13 cellular contexts compared by ENCODE assay signal in genomic region chr1:90835172-90835660, GRCh38.
DNase-seq lines count a peak whose midpoint lies in the region; ATAC-seq and TF ChIP-seq lines count a peak whose summit lies in the region.
"Had no signal": no experiment of that assay in that cellular context is flagged by ENCODE, and none has a peak within 500 bp of the region (broad histone marks: within the 10 kb centered on the region; RNA-seq: fewer than 3 reads in every experiment).

No MANE protein-coding gene starts in this region.

- peak; percentile 43 for ATAC-seq in CD4-positive, alpha-beta T cell (ENCODE audit: poor library complexity)
- ATAC-seq in foreskin keratinocyte (peak; percentile 23), omental fat pad (ENCODE audit: low FRiP score) (peak; percentile 19), HG03159 (IDR thresholded peaks at IDR 0.05; ENCODE audit: unreplicated experiment) (no peak)
- ATAC-seq: esophagus mucosa, HCT116 had no signal

- no peaks in the 10 kb centered on the region for H3K36me3 Mint-ChIP-seq in CD4-positive, alpha-beta T cell (ENCODE audit: low read depth)
- no peaks in the 10 kb centered on the region for H3K36me3 Mint-ChIP-seq in IgD-negative memory B cell

- no peak overlapping the region for H3K27ac Mint-ChIP-seq in CD4-positive, alpha-beta T cell
- peak overlapping the region in 1 of 3 donors; percentile 61 for H3K27ac Mint-ChIP-seq in IgD-negative memory B cell

- peaks cover 92% of the 10 kb centered on the region for H3K27me3 Mint-ChIP-seq in CD4-positive, alpha-beta T cell
- peaks cover 81% of the 10 kb centered on the region for H3K27me3 Mint-ChIP-seq in IgD-negative memory B cell

- CTCF ChIA-PET in CD4-positive, alpha-beta T cell (lab: Charles Lee) = interaction anchor here (0.6 kb wide), 1 partner anchor 245 kb away, joined by 4 read pairs; no protein-coding TSS in a partner anchor

- H3K27me3 ChIP-seq in CD4-positive, alpha-beta T cell (ENCODE audit: control insufficient read depth, insufficient read depth, low read length) = peaks cover 95% of the 10 kb centered on the region
- H3K27me3 ChIP-seq in foreskin keratinocyte = peaks cover 98% of the 10 kb centered on the region

- H3K4me1 ChIP-seq in foreskin keratinocyte = no peaks in the 10 kb centered on the region

- no peaks in the 10 kb centered on the region for H3K9me3 Mint-ChIP-seq in CD4-positive, alpha-beta T cell
- peaks cover 0 to 10% (median 0%) of the 10 kb centered on the region in 3 donors for H3K9me3 Mint-ChIP-seq in IgD-negative memory B cell

- intact Hi-C loops in CD4-positive, alpha-beta T cell (cut with DNase I, micrococcal nuclease) = loop anchor here (5.0 to 10.0 kb wide), 2 partner anchors 108 to 110 kb away; no protein-coding TSS in a partner anchor

- no peak for TF ChIP-seq CTCF in CD4-positive, alpha-beta T cell (IDR thresholded peaks at IDR 0.05)
- TF ChIP-seq CTCF in foreskin keratinocyte (conservative IDR thresholded peaks at IDR 0.05) (no peak), omental fat pad (IDR thresholded peaks at IDR 0.05) (no peak)

- no peak for DNase-seq in CD4-positive, alpha-beta T cell
- no peak for DNase-seq in foreskin keratinocyte
- DNase-seq in omental fat pad (ENCODE audit: low spot score) = no peak
- DNase-seq in stimulated activated CD8-positive, alpha-beta memory T cell treated with anti-CD3 and anti-CD28 coated beads, Interleukin-4, amount 100 ng/mL, for 48 hours = no peak
- DNase-seq in NCI-H187 treated with DMSO at 0.1 percent for 48 hours (lab: John Stamatoyannopoulos, UW) = no peak
- no peak for DNase-seq in HPDE6-E6E7 (ENCODE audit: extremely low spot score)
- DNase-seq: activated naive CD4-positive, alpha-beta T cell; DMS153; stimulated activated CD4-positive, alpha-beta T cell treated with anti-CD3 and anti-CD28 coated beads, Interleukin-4, amount 100 ng/mL, for 24 hours had no signal

- H3K4me1 Mint-ChIP-seq in CD4-positive, alpha-beta T cell (ENCODE audit: low read depth) = peaks cover 31% of the 10 kb centered on the region
- peaks cover 13 to 19% (median 13%) of the 10 kb centered on the region in 3 donors for H3K4me1 Mint-ChIP-seq in IgD-negative memory B cell

- POLR2A ChIA-PET in CD4-positive, alpha-beta T cell (lab: Charles Lee) = no interaction called here

- peak overlapping the region; percentile 1 for H3K4me3 Mint-ChIP-seq in CD4-positive, alpha-beta T cell
- H3K4me3 Mint-ChIP-seq in IgD-negative memory B cell = peak overlapping the region in 3 of 4 donors; percentile 36 to 76 (median 61)

- no peaks in the 10 kb centered on the region for H3K9me3 ChIP-seq in CD4-positive, alpha-beta T cell (ENCODE audit: control insufficient read depth, low read length)

- H3K27ac ChIP-seq in CD4-positive, alpha-beta T cell (ENCODE audit: low read depth, low read length) = no peak overlapping the region
- H3K27ac ChIP-seq in foreskin keratinocyte = no peak overlapping the region
